In the genomic region with DNA sequence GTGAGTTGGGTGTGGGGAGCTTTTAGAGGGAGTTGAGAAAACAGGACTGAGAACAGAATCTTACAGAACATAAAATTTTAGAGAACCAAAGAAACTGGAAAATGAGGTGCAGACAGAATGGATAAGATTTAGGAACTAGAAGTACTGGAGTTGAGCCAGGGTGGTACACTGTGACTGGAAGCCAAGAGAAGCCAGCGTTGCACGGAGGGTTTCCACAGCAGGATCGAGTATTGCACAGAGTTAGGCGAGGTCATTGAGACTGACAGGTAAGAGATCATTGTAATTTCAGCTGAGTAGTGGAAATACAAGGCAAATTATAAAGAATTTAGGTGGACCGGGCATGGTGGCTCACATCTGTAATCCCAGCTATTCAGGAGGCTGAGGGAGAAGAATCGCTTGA, we compare ENCODE assay signal across 23 cellular contexts. TPM values are rescaled to one million over a fixed set of nuclear protein-coding genes. Genes with fewer than 3 reads are reported as not detected.
"Had no signal": no experiment of that assay in that cellular context is flagged by ENCODE, and none has a peak within 500 bp of the region (broad histone marks: within the 10 kb centered on the region; RNA-seq: fewer than 3 reads in every experiment).

No MANE protein-coding gene starts in this region.

- ATAC-seq: Panc1, PC-3, SK-N-SH treated with all-trans-retinoic acid at 6 μM for 48 hours had no signal

- DNase-seq: KBM-7, MV-4-11, NCI-H1048, NCI-H1105, NCI-H1417, NCI-H1436 treated with DMSO at 0.1 percent for 48 hours, NCI-H1694, NCI-H187 treated with DMSO at 0.1 percent for 48 hours, NCI-H2029 treated with DMSO at 0.1 percent for 48 hours, NCI-H2171 treated with DMSO at 0.1 percent for 48 hours, NCI-H345, NCI-H446 treated with DMSO at 0.1 percent for 48 hours, NCI-H510A treated with DMSO at 0.1 percent for 48 hours, NCI-H526, NCI-H82, PC-3, SHP77 treated with DMSO at 0.1 percent for 48 hours, SJCRH30 had no signal

RNA-seq across cellular contexts. Expression of a gene that starts 6.6 kb away (rescaled TPM):
- total RNA-seq: HT-29, LHCN-M2, PC-3, SJCRH30 had no signal

RNA-seq across cellular contexts. Expression of a gene that starts 41.8 kb away (rescaled TPM):
- total RNA-seq: HT-29, LHCN-M2, MCF 10A, PC-3, SJCRH30 had no signal

RNA-seq across cellular contexts. Expression of a gene that starts 45.9 kb away (rescaled TPM):
- total RNA-seq: HT-29 had no signal
